In genomic region chr1:20413791-20414140, GRCh38 we compare ENCODE assay signal across 33 cellular contexts.
"Had no signal": no experiment of that assay in that cellular context is flagged by ENCODE, and none has a peak within 500 bp of the region (broad histone marks: within the 10 kb centered on the region; RNA-seq: fewer than 3 reads in every experiment).

No MANE protein-coding gene starts in this region.

- H3K36me3 Mint-ChIP-seq: activated CD8-positive, alpha-beta memory T cell treated with anti-CD3 and anti-CD28 coated beads, Interleukin-2, amount 10 ng/mL, durations not matched to agents 7 days and 5 days; activated naive CD4-positive, alpha-beta T cell treated with anti-CD3 and anti-CD28 coated beads, Interleukin-2, amount 10 ng/mL, durations not matched to agents 7 days and 5 days; activated naive CD4-positive, alpha-beta T cell treated with anti-CD3 and anti-CD28 coated beads, Interleukin-2, amount 50 U/mL, for 72 hours; activated naive CD8-positive, alpha-beta T cell treated with anti-CD3 and anti-CD28 coated beads, Interleukin-2, amount 10 ng/mL, durations not matched to agents 7 days and 5 days; brain; WTC11 had no signal

- H3K9me3 ChIP-seq: ascending aorta, breast epithelium, esophagus muscularis mucosa, gastrocnemius medialis, heart left ventricle had no signal

- H3K9me3 Mint-ChIP-seq: activated CD4-positive, alpha-beta memory T cell treated with anti-CD3 and anti-CD28 coated beads, Interleukin-2, amount 10 ng/mL, durations not matched to agents 7 days and 5 days; activated CD4-positive, alpha-beta T cell treated with anti-CD3 and anti-CD28 coated beads, Interleukin-2, amount 10 ng/mL, durations not matched to agents 7 days and 5 days; activated naive CD4-positive, alpha-beta T cell treated with anti-CD3 and anti-CD28 coated beads, Interleukin-2, amount 10 ng/mL, durations not matched to agents 7 days and 5 days; activated naive CD4-positive, alpha-beta T cell treated with anti-CD3 and anti-CD28 coated beads, Interleukin-2, amount 50 U/mL, for 72 hours; activated naive CD8-positive, alpha-beta T cell treated with anti-CD3 and anti-CD28 coated beads, Interleukin-2, amount 10 ng/mL, durations not matched to agents 7 days and 5 days; activated T-cell treated with anti-CD3 and anti-CD28 coated beads, Interleukin-2, amount 50 U/mL, for 24 hours; activated T-cell treated with anti-CD3 and anti-CD28 coated beads, Interleukin-2, amount 50 U/mL, for 72 hours; brain; T-helper 2 cell treated with Interferon-gamma antibody and Interleukin-4, amounts not matched to agents 5 μg/mL and 100 μg/mL, for 36 hours; WTC11 had no signal

- H3K27ac Mint-ChIP-seq: activated CD4-positive, alpha-beta memory T cell treated with anti-CD3 and anti-CD28 coated beads, Interleukin-2, amount 10 ng/mL, durations not matched to agents 7 days and 5 days; activated CD4-positive, alpha-beta T cell treated with anti-CD3 and anti-CD28 coated beads, Interleukin-2, amount 10 ng/mL, durations not matched to agents 7 days and 5 days; activated CD8-positive, alpha-beta memory T cell treated with anti-CD3 and anti-CD28 coated beads, Interleukin-2, amount 10 ng/mL, durations not matched to agents 7 days and 5 days; activated naive CD4-positive, alpha-beta T cell treated with anti-CD3 and anti-CD28 coated beads, Interleukin-2, amount 10 ng/mL, durations not matched to agents 7 days and 5 days; activated naive CD4-positive, alpha-beta T cell treated with anti-CD3 and anti-CD28 coated beads, Interleukin-2, amount 50 U/mL, for 72 hours; activated naive CD8-positive, alpha-beta T cell treated with anti-CD3 and anti-CD28 coated beads, Interleukin-2, amount 10 ng/mL, durations not matched to agents 7 days and 5 days; activated T-cell treated with anti-CD3 and anti-CD28 coated beads, Interleukin-2, amount 50 U/mL, for 24 hours; activated T-cell treated with anti-CD3 and anti-CD28 coated beads, Interleukin-2, amount 50 U/mL, for 72 hours; T-helper 17 cell; T-helper 2 cell treated with Interferon-gamma antibody and Interleukin-4, amounts not matched to agents 5 μg/mL and 100 μg/mL, for 36 hours; WTC11 had no signal

- ATAC-seq: activated CD8-positive, alpha-beta memory T cell treated with anti-CD3 and anti-CD28 coated beads, Interleukin-2, amount 10 ng/mL, durations not matched to agents 7 days and 5 days; activated naive CD4-positive, alpha-beta T cell treated with anti-CD3 and anti-CD28 coated beads, Interleukin-2, amount 50 U/mL, for 72 hours; activated T-cell treated with anti-CD3 and anti-CD28 coated beads, Interleukin-2, amount 50 U/mL, for 72 hours; foreskin keratinocyte; gastrocnemius medialis; heart left ventricle; T-helper 17 cell; WTC11 had no signal

- H3K4me1 ChIP-seq: ascending aorta, esophagus muscularis mucosa, foreskin keratinocyte, gastrocnemius medialis, heart left ventricle had no signal

- H3K4me3 ChIP-seq: ascending aorta, breast epithelium, cardiac muscle cell, esophagus muscularis mucosa, gastrocnemius medialis, heart left ventricle had no signal

- H3K27ac ChIP-seq: ascending aorta, breast epithelium, cardiac muscle cell, esophagus muscularis mucosa, foreskin keratinocyte, gastrocnemius medialis, heart left ventricle had no signal

- H3K4me3 Mint-ChIP-seq: activated CD4-positive, alpha-beta memory T cell treated with anti-CD3 and anti-CD28 coated beads, Interleukin-2, amount 10 ng/mL, durations not matched to agents 7 days and 5 days; activated CD4-positive, alpha-beta T cell treated with anti-CD3 and anti-CD28 coated beads, Interleukin-2, amount 10 ng/mL, durations not matched to agents 7 days and 5 days; activated CD8-positive, alpha-beta memory T cell treated with anti-CD3 and anti-CD28 coated beads, Interleukin-2, amount 10 ng/mL, durations not matched to agents 7 days and 5 days; activated naive CD4-positive, alpha-beta T cell treated with anti-CD3 and anti-CD28 coated beads, Interleukin-2, amount 10 ng/mL, durations not matched to agents 7 days and 5 days; activated naive CD8-positive, alpha-beta T cell treated with anti-CD3 and anti-CD28 coated beads, Interleukin-2, amount 10 ng/mL, durations not matched to agents 7 days and 5 days; activated T-cell treated with anti-CD3 and anti-CD28 coated beads, Interleukin-2, amount 50 U/mL, for 24 hours; activated T-cell treated with anti-CD3 and anti-CD28 coated beads, Interleukin-2, amount 50 U/mL, for 72 hours; brain; T-helper 17 cell; T-helper 2 cell treated with Interferon-gamma antibody and Interleukin-4, amounts not matched to agents 5 μg/mL and 100 μg/mL, for 36 hours; WTC11 had no signal

- H3K27me3 ChIP-seq: ascending aorta, foreskin keratinocyte, gastrocnemius medialis had no signal

- H3K36me3 ChIP-seq: ascending aorta, breast epithelium, cardiac muscle cell, esophagus muscularis mucosa, gastrocnemius medialis, heart left ventricle had no signal

- H3K4me1 Mint-ChIP-seq: WTC11 had no signal

- DNase-seq: activated CD4-positive, alpha-beta memory T cell treated with anti-CD3 and anti-CD28 coated beads, Interleukin-2, amount 10 ng/mL, durations not matched to agents 7 days and 5 days; activated CD4-positive, alpha-beta T cell treated with anti-CD3 and anti-CD28 coated beads for 1 hour; activated CD4-positive, alpha-beta T cell treated with anti-CD3 and anti-CD28 coated beads for 4 hours; activated CD4-positive, alpha-beta T cell treated with anti-CD3 and anti-CD28 coated beads, Interleukin-2, amount 10 ng/mL, durations not matched to agents 7 days and 5 days; activated CD4-positive, alpha-beta T cell treated with anti-CD3 and anti-CD28 coated beads, Interleukin-2, amount 50 U/mL, for 4 hours; activated CD8-positive, alpha-beta memory T cell treated with anti-CD3 and anti-CD28 coated beads, Interleukin-2, amount 10 ng/mL, durations not matched to agents 7 days and 5 days; activated CD8-positive, alpha-beta memory T cell treated with anti-CD3 and anti-CD28 coated beads, Interleukin-2, amount 50 U/mL, for 48 hours; activated gamma-delta T cell; activated naive CD4-positive, alpha-beta T cell; activated naive CD4-positive, alpha-beta T cell treated with anti-CD3 and anti-CD28 coated beads, Interleukin-2, amount 10 ng/mL, durations not matched to agents 7 days and 5 days; activated naive CD8-positive, alpha-beta T cell treated with anti-CD3 and anti-CD28 coated beads, Interleukin-2, amount 10 ng/mL, durations not matched to agents 7 days and 5 days; activated T-cell treated with anti-CD3 and anti-CD28 coated beads for 4 hours; activated T-cell treated with anti-CD3 and anti-CD28 coated beads, Interleukin-2, amount 50 U/mL, for 24 hours; activated T-cell treated with anti-CD3 and anti-CD28 coated beads, Interleukin-2, amount 50 U/mL, for 72 hours; central memory CD4-positive, alpha-beta T cell; cortex of kidney; effector memory CD4-positive, alpha-beta T cell; erythroblast; foreskin keratinocyte; gastrocnemius medialis; glutamatergic neuron; heart left ventricle; T-helper 1 cell; T-helper 17 cell; T1000 had no signal
